In the genomic region with DNA sequence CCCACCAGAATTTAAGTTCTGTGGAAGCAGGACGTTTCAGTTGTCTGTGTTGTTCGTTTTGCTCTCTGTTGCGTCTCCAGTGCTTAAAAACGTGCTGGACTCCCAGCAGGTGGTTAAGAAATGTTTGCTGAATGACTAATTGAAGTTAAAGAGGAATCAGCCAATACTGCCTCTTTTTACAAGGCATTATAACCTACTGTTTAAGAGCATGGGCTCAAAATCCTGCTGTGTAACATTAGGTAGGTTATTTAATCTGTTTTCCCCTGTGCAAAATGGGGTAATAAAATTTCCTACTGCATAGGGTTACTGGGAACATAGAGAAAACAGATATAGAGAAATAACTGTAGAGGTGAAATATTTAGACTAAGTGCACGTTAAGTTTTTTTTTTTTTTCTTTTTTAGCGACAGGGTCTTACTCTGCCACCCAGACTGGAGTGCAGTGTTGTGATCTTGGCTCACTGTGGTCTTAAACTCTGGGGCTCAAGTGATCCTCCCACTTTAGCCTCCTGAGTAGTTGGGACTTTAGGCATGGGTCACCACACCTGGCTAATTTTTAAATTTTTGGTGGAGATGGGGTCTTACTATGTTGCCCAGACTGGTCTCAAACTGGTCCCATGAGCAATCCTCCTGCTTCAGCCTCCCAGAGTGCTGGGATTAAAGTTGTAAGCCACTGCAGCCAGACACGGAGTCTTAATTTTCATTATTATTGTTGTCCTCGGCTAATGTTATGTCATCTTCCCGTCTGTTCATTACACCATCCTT, we compare ENCODE assay signal across 34 cellular contexts.
"Had no signal": no experiment of that assay in that cellular context is flagged by ENCODE, and none has a peak within 500 bp of the region (broad histone marks: within the 10 kb centered on the region; RNA-seq: fewer than 3 reads in every experiment).

No MANE protein-coding gene starts in this region.

- ATAC-seq: activated CD4-positive, alpha-beta T cell treated with anti-CD3 and anti-CD28 coated beads for 36 hours; activated CD4-positive, CD25-positive, alpha-beta regulatory T cell treated with anti-CD3 and anti-CD28 coated beads, Interleukin-2, amount 50 U/mL, for 24 hours; activated CD8-positive, alpha-beta T cell treated with anti-CD3 and anti-CD28 coated beads, Interleukin-2, amount 10 ng/mL, durations not matched to agents 7 days and 5 days; WTC11 had no signal

- H3K27me3 Mint-ChIP-seq: activated CD4-positive, alpha-beta T cell treated with anti-CD3 and anti-CD28 coated beads, Interleukin-2, amount 10 ng/mL, durations not matched to agents 7 days and 5 days; activated naive CD4-positive, alpha-beta T cell treated with anti-CD3 and anti-CD28 coated beads, Interleukin-2, amount 50 U/mL, for 24 hours; activated naive CD8-positive, alpha-beta T cell treated with anti-CD3 and anti-CD28 coated beads, Interleukin-2, amount 10 ng/mL, durations not matched to agents 7 days and 5 days; activated T-cell treated with anti-CD3 and anti-CD28 coated beads, Interleukin-2, amount 50 U/mL, for 24 hours; brain had no signal

- H3K27me3 ChIP-seq: adrenal gland, MG63, SJSA1 had no signal

- H3K4me1 ChIP-seq: adrenal gland had no signal

- H3K27ac Mint-ChIP-seq: activated CD4-positive, alpha-beta T cell treated with anti-CD3 and anti-CD28 coated beads for 36 hours; activated CD4-positive, alpha-beta T cell treated with anti-CD3 and anti-CD28 coated beads, Interleukin-2, amount 10 ng/mL, durations not matched to agents 7 days and 5 days; activated CD8-positive, alpha-beta T cell treated with anti-CD3 and anti-CD28 coated beads, Interleukin-2, amount 10 ng/mL, durations not matched to agents 7 days and 5 days; activated naive CD4-positive, alpha-beta T cell treated with anti-CD3 and anti-CD28 coated beads, Interleukin-2, amount 50 U/mL, for 24 hours; activated naive CD8-positive, alpha-beta T cell treated with anti-CD3 and anti-CD28 coated beads, Interleukin-2, amount 10 ng/mL, durations not matched to agents 7 days and 5 days; activated T-cell treated with anti-CD3 and anti-CD28 coated beads, Interleukin-2, amount 50 U/mL, for 24 hours; activated T-helper 2 cell treated with anti-CD3 and anti-CD28 coated beads, Interferon-gamma antibody, Interleukin-2, Interleukin-4, amounts not matched to agents 10 μg/mL and 5 μg/mL and 100 μg/mL, durations not matched to agents 14 hours and 24 hours and 36 hours; brain; T-helper 1 cell treated with Interleukin-12 subunit alpha and Interleukin-12 subunit beta and Interleukin-4 antibody, amounts not matched to agents 30 μg/mL and 1 μg/mL, for 36 hours; T-helper 2 cell treated with Interferon-gamma antibody and Interleukin-4, amounts not matched to agents 5 μg/mL and 100 μg/mL, for 36 hours; WTC11 had no signal

- H3K9me3 ChIP-seq: adrenal gland, SJSA1, SK-N-SH had no signal

- H3K9me3 Mint-ChIP-seq: activated CD4-positive, alpha-beta T cell treated with anti-CD3 and anti-CD28 coated beads, Interleukin-2, amount 10 ng/mL, durations not matched to agents 7 days and 5 days; activated naive CD4-positive, alpha-beta T cell treated with anti-CD3 and anti-CD28 coated beads, Interleukin-2, amount 50 U/mL, for 24 hours; activated naive CD8-positive, alpha-beta T cell treated with anti-CD3 and anti-CD28 coated beads, Interleukin-2, amount 10 ng/mL, durations not matched to agents 7 days and 5 days; activated T-cell treated with anti-CD3 and anti-CD28 coated beads, Interleukin-2, amount 50 U/mL, for 24 hours; activated T-helper 2 cell treated with anti-CD3 and anti-CD28 coated beads, Interferon-gamma antibody, Interleukin-2, Interleukin-4, amounts not matched to agents 10 μg/mL and 5 μg/mL and 100 μg/mL, durations not matched to agents 14 hours and 24 hours and 36 hours; T-helper 1 cell treated with Interleukin-12 subunit alpha and Interleukin-12 subunit beta and Interleukin-4 antibody, amounts not matched to agents 30 μg/mL and 1 μg/mL, for 36 hours; WTC11 had no signal

- H3K9ac ChIP-seq: SK-N-SH had no signal

- DNase-seq: activated CD4-positive, alpha-beta T cell treated with anti-CD3 and anti-CD28 coated beads for 36 hours; activated CD4-positive, alpha-beta T cell treated with anti-CD3 and anti-CD28 coated beads, Interleukin-2, amount 10 ng/mL, durations not matched to agents 7 days and 5 days; activated CD4-positive, alpha-beta T cell treated with anti-CD3 and anti-CD28 coated beads, Interleukin-2, amount 50 U/mL, for 48 hours; activated CD8-positive, alpha-beta T cell treated with anti-CD3 and anti-CD28 coated beads, Interleukin-2, amount 10 ng/mL, durations not matched to agents 7 days and 5 days; activated gamma-delta T cell; activated naive CD4-positive, alpha-beta T cell treated with Interleukin-2 at 50 U/mL for 16 hours; activated naive CD8-positive, alpha-beta T cell treated with anti-CD3 and anti-CD28 coated beads, Interleukin-2, amount 10 ng/mL, durations not matched to agents 7 days and 5 days; activated T-cell treated with anti-CD3 and anti-CD28 coated beads, Interleukin-2, amount 50 U/mL, for 24 hours; adrenal gland; central memory CD4-positive, alpha-beta T cell; Karpas-422; KBM-7; MG63; NCI-H1092; NCI-H1436 treated with DMSO at 0.1 percent for 48 hours; NCI-H1694 treated with DMSO at 0.1 percent for 48 hours; NCI-H2029 treated with DMSO at 0.1 percent for 48 hours; NCI-H2107; NCI-H2171; NCI-H510A; NCI-H526; NCI-H748 treated with DMSO at 0.1 percent for 48 hours; NK-92 treated with Interleukin-12 subunit alpha and Interleukin-12 subunit beta, amount 100 ng/mL, for 24 hours; RPMI8226; SHP77 treated with DMSO at 0.1 percent for 48 hours; SK-N-SH had no signal

- H3K4me1 Mint-ChIP-seq: activated CD4-positive, alpha-beta T cell treated with anti-CD3 and anti-CD28 coated beads for 36 hours; activated CD4-positive, alpha-beta T cell treated with anti-CD3 and anti-CD28 coated beads, Interleukin-2, amount 10 ng/mL, durations not matched to agents 7 days and 5 days; activated naive CD4-positive, alpha-beta T cell treated with anti-CD3 and anti-CD28 coated beads, Interleukin-2, amount 50 U/mL, for 24 hours; activated naive CD8-positive, alpha-beta T cell treated with anti-CD3 and anti-CD28 coated beads, Interleukin-2, amount 10 ng/mL, durations not matched to agents 7 days and 5 days; brain; WTC11 had no signal

- H3K4me3 ChIP-seq: adrenal gland, MG63, SJSA1 had no signal

- H3K4me3 Mint-ChIP-seq: activated CD4-positive, alpha-beta T cell treated with anti-CD3 and anti-CD28 coated beads for 36 hours; activated CD4-positive, alpha-beta T cell treated with anti-CD3 and anti-CD28 coated beads, Interleukin-2, amount 10 ng/mL, durations not matched to agents 7 days and 5 days; activated CD8-positive, alpha-beta T cell treated with anti-CD3 and anti-CD28 coated beads, Interleukin-2, amount 10 ng/mL, durations not matched to agents 7 days and 5 days; activated naive CD4-positive, alpha-beta T cell treated with anti-CD3 and anti-CD28 coated beads, Interleukin-2, amount 50 U/mL, for 24 hours; activated naive CD8-positive, alpha-beta T cell treated with anti-CD3 and anti-CD28 coated beads, Interleukin-2, amount 10 ng/mL, durations not matched to agents 7 days and 5 days; activated T-cell treated with anti-CD3 and anti-CD28 coated beads, Interleukin-2, amount 50 U/mL, for 24 hours; brain; T-helper 1 cell treated with Interleukin-12 subunit alpha and Interleukin-12 subunit beta and Interleukin-4 antibody, amounts not matched to agents 30 μg/mL and 1 μg/mL, for 36 hours; T-helper 2 cell treated with Interferon-gamma antibody and Interleukin-4, amounts not matched to agents 5 μg/mL and 100 μg/mL, for 36 hours; WTC11 had no signal

- H3K36me3 Mint-ChIP-seq: activated naive CD4-positive, alpha-beta T cell treated with anti-CD3 and anti-CD28 coated beads, Interleukin-2, amount 50 U/mL, for 24 hours; activated naive CD8-positive, alpha-beta T cell treated with anti-CD3 and anti-CD28 coated beads, Interleukin-2, amount 10 ng/mL, durations not matched to agents 7 days and 5 days; brain; WTC11 had no signal

- H3K9me2 ChIP-seq: SK-N-SH had no signal

- H3K36me3 ChIP-seq: adrenal gland, MG63, SJSA1 had no signal

- H3K27ac ChIP-seq: adrenal gland had no signal

- H3K4me2 ChIP-seq: SK-N-SH had no signal
